17 cellular contexts compared by ENCODE assay signal in genomic region chr4:108270466-108271450, GRCh38.
A peak's percentile ranks its signal among the peaks of the same experiment; 100 is the strongest.
DNase-seq lines count a peak whose midpoint lies in the region; ATAC-seq and TF ChIP-seq lines count a peak whose summit lies in the region.
"Had no signal": no experiment of that assay in that cellular context is flagged by ENCODE, and none has a peak within 500 bp of the region (broad histone marks: within the 10 kb centered on the region; RNA-seq: fewer than 3 reads in every experiment).

No MANE protein-coding gene starts in this region.

- H3K9me3 ChIP-seq in SJSA1 (replicated peaks): no peaks in the 10 kb centered on the region
- H3K9me3 ChIP-seq: lower lobe of right lung had no signal

- no peak overlapping the region for H3K4me3 ChIP-seq in SJSA1
- no peak overlapping the region for H3K4me3 ChIP-seq in fibroblast of mammary gland (ENCODE audit: control insufficient read depth, low read depth, low read length)
- H3K4me3 ChIP-seq: lower lobe of right lung had no signal

- H3K36me3 Mint-ChIP-seq in activated CD4-positive, alpha-beta T cell treated with anti-CD3 and anti-CD28 coated beads, Interleukin-2, amount 10 ng/mL, durations not matched to agents 24 days and 14 days (ENCODE audit: low read depth): no peaks in the 10 kb centered on the region
- no peaks in the 10 kb centered on the region for H3K36me3 Mint-ChIP-seq in stimulated activated effector memory CD8-positive, alpha-beta T cell treated with anti-CD3 and anti-CD28 coated beads, Interleukin-12 subunit alpha, Interleukin-12 subunit beta, amount 100 ng/mL, for 72 hours

- intact Hi-C loops in activated CD4-positive, alpha-beta T cell treated with anti-CD3 and anti-CD28 coated beads, Interleukin-2, amount 10 ng/mL, durations not matched to agents 24 days and 14 days (cut with micrococcal nuclease): no loop called here

- H3K4me3 Mint-ChIP-seq in activated CD4-positive, alpha-beta T cell treated with anti-CD3 and anti-CD28 coated beads, Interleukin-2, amount 10 ng/mL, durations not matched to agents 24 days and 14 days: no peak overlapping the region
- H3K4me3 Mint-ChIP-seq in stimulated activated effector memory CD8-positive, alpha-beta T cell treated with anti-CD3 and anti-CD28 coated beads, Interleukin-12 subunit alpha, Interleukin-12 subunit beta, amount 100 ng/mL, for 72 hours: no peak overlapping the region
- H3K4me3 Mint-ChIP-seq: dendritic cell treated with granulocyte-macrophage colony-stimulating factor and Interleukin-4, amounts not matched to agents 40 ng/mL and 50 ng/mL, for 4 days had no signal

- peaks cover 8% of the 10 kb centered on the region for H3K4me1 Mint-ChIP-seq in activated CD4-positive, alpha-beta T cell treated with anti-CD3 and anti-CD28 coated beads, Interleukin-2, amount 10 ng/mL, durations not matched to agents 24 days and 14 days
- H3K4me1 Mint-ChIP-seq in stimulated activated effector memory CD8-positive, alpha-beta T cell treated with anti-CD3 and anti-CD28 coated beads, Interleukin-12 subunit alpha, Interleukin-12 subunit beta, amount 100 ng/mL, for 72 hours: no peaks in the 10 kb centered on the region

- TF ChIP-seq CTCF in fibroblast of mammary gland (conservative IDR thresholded peaks at IDR 0.05; ENCODE audit: control insufficient read depth, insufficient read depth, low read depth, low read length): no peak

- in situ Hi-C loops in KBM-7 (cut with MboI; ENCODE audit: low pct_unique_long_range_greater_than_20kb, low sequenced_read_pairs): no loop called here

- no peak overlapping the region for H3K27ac Mint-ChIP-seq in activated CD4-positive, alpha-beta T cell treated with anti-CD3 and anti-CD28 coated beads, Interleukin-2, amount 10 ng/mL, durations not matched to agents 24 days and 14 days
- no peak overlapping the region for H3K27ac Mint-ChIP-seq in stimulated activated effector memory CD8-positive, alpha-beta T cell treated with anti-CD3 and anti-CD28 coated beads, Interleukin-12 subunit alpha, Interleukin-12 subunit beta, amount 100 ng/mL, for 72 hours
- H3K27ac Mint-ChIP-seq: dendritic cell treated with granulocyte-macrophage colony-stimulating factor and Interleukin-4, amounts not matched to agents 40 ng/mL and 50 ng/mL, for 4 days had no signal

- H3K4me1 ChIP-seq in SJSA1 (replicated peaks): peaks cover 35% of the 10 kb centered on the region
- H3K4me1 ChIP-seq: lower lobe of right lung had no signal

- no peaks in the 10 kb centered on the region for H3K27me3 ChIP-seq in SJSA1 (replicated peaks)

- DNase-seq in activated CD4-positive, alpha-beta T cell treated with anti-CD3 and anti-CD28 coated beads, Interleukin-2, amount 10 ng/mL, durations not matched to agents 24 days and 14 days: peak; percentile 59
- no peak for DNase-seq in activated CD4-positive, alpha-beta T cell treated with anti-CD3 and anti-CD28 coated beads, Interleukin-2, amount 50 U/mL, for 48 hours
- peak; percentile 84 to 91 for DNase-seq in SJSA1 (ENCODE audit: low read depth in 1 of 2, low spot score in 2 of 2)
- peak; percentile 70 for DNase-seq in fibroblast of mammary gland (ENCODE audit: low read depth)
- DNase-seq in stimulated activated effector memory CD8-positive, alpha-beta T cell treated with anti-CD3 and anti-CD28 coated beads, Interleukin-12 subunit alpha, Interleukin-12 subunit beta, amount 100 ng/mL, for 72 hours (ENCODE audit: low spot score in 2 of 2): no peak
- no peak for DNase-seq in cortex of kidney (lab: John Stamatoyannopoulos, UW)
- DNase-seq in activated effector memory CD4-positive, alpha-beta T cell treated with anti-CD3 and anti-CD28 coated beads, Interleukin-2, amount 50 U/mL, for 16 hours: no peak
- DNase-seq in KBM-7: no peak
- DNase-seq: activated CD4-positive, alpha-beta T cell treated with anti-CD3 and anti-CD28 coated beads, Interleukin-2, amount 50 U/mL, for 1 hour; DMS153; Karpas-422; lower lobe of right lung; NCI-H2171; nucleus accumbens; trophoblast cell had no signal

- H3K9me3 Mint-ChIP-seq in activated CD4-positive, alpha-beta T cell treated with anti-CD3 and anti-CD28 coated beads, Interleukin-2, amount 10 ng/mL, durations not matched to agents 24 days and 14 days: no peaks in the 10 kb centered on the region
- H3K9me3 Mint-ChIP-seq in stimulated activated effector memory CD8-positive, alpha-beta T cell treated with anti-CD3 and anti-CD28 coated beads, Interleukin-12 subunit alpha, Interleukin-12 subunit beta, amount 100 ng/mL, for 72 hours: no peaks in the 10 kb centered on the region
- H3K9me3 Mint-ChIP-seq: dendritic cell treated with granulocyte-macrophage colony-stimulating factor and Interleukin-4, amounts not matched to agents 40 ng/mL and 50 ng/mL, for 4 days had no signal

- H3K27me3 Mint-ChIP-seq in activated CD4-positive, alpha-beta T cell treated with anti-CD3 and anti-CD28 coated beads, Interleukin-2, amount 10 ng/mL, durations not matched to agents 24 days and 14 days: no peaks in the 10 kb centered on the region
- H3K27me3 Mint-ChIP-seq: dendritic cell treated with granulocyte-macrophage colony-stimulating factor and Interleukin-4, amounts not matched to agents 40 ng/mL and 50 ng/mL, for 4 days had no signal

- peak overlapping the region; percentile 76 for H3K27ac ChIP-seq in SJSA1
- H3K27ac ChIP-seq: lower lobe of right lung had no signal

- no peaks in the 10 kb centered on the region for H3K36me3 ChIP-seq in SJSA1
- H3K36me3 ChIP-seq: lower lobe of right lung had no signal

- peak; percentile 32 for ATAC-seq in stimulated activated effector memory CD8-positive, alpha-beta T cell treated with anti-CD3 and anti-CD28 coated beads, Interleukin-12 subunit alpha, Interleukin-12 subunit beta, amount 100 ng/mL, for 72 hours
- ATAC-seq: HCT116, lower lobe of right lung had no signal

Comparison
In these comparisons a context has a peak if more than half of its experiments do, and no peak if none do; other contexts are left out.
1. DNase-seq: peak in activated CD4-positive, alpha-beta T cell treated with anti-CD3 and anti-CD28 coated beads, Interleukin-2, amount 10 ng/mL, durations not matched to agents 24 days and 14 days (single experiment), SJSA1 (2 of 2) and fibroblast of mammary gland (single experiment); none in activated CD4-positive, alpha-beta T cell treated with anti-CD3 and anti-CD28 coated beads, Interleukin-2, amount 50 U/mL, for 48 hours (0 of 2), stimulated activated effector memory CD8-positive, alpha-beta T cell treated with anti-CD3 and anti-CD28 coated beads, Interleukin-12 subunit alpha, Interleukin-12 subunit beta, amount 100 ng/mL, for 72 hours (0 of 2), cortex of kidney (single experiment), activated effector memory CD4-positive, alpha-beta T cell treated with anti-CD3 and anti-CD28 coated beads, Interleukin-2, amount 50 U/mL, for 16 hours (single experiment) and KBM-7 (single experiment).